Comparison of ENCODE assay signal across 12 cellular contexts in genomic region chr1:54812801-54813478, GRCh38. TPM values are rescaled to one million over a fixed set of nuclear protein-coding genes. Genes with fewer than 3 reads are reported as not detected.
DNase-seq lines count a peak whose midpoint lies in the region; ATAC-seq and TF ChIP-seq lines count a peak whose summit lies in the region.
"Had no signal": no experiment of that assay in that cellular context is flagged by ENCODE, and none has a peak within 500 bp of the region (broad histone marks: within the 10 kb centered on the region; RNA-seq: fewer than 3 reads in every experiment).

No MANE protein-coding gene starts in this region.

- H3K4me1 Mint-ChIP-seq in activated naive CD8-positive, alpha-beta T cell treated with anti-CD3 and anti-CD28 coated beads, Interleukin-2, amount 10 ng/mL, durations not matched to agents 7 days and 5 days, result peaks cover 19% of the 10 kb centered on the region
- no peaks in the 10 kb centered on the region for H3K4me1 Mint-ChIP-seq in activated naive CD8-positive, alpha-beta T cell treated with anti-CD3 and anti-CD28 coated beads, Interleukin-2, amount 50 U/mL, for 24 hours
- peaks cover 10% of the 10 kb centered on the region for H3K4me1 Mint-ChIP-seq in endodermal cell
- peaks cover 20% of the 10 kb centered on the region for H3K4me1 Mint-ChIP-seq in type B pancreatic cell (ENCODE audit: unreplicated experiment)

- no peak overlapping the region for H3K9ac ChIP-seq in endodermal cell (ENCODE audit: extremely low read depth, low read length, poor library complexity, severe bottlenecking)

- no peaks in the 10 kb centered on the region for H3K4me1 ChIP-seq in endodermal cell (ENCODE audit: control insufficient read depth, insufficient read depth, low read length)
- peaks cover 10% of the 10 kb centered on the region for H3K4me1 ChIP-seq in mucosa of descending colon (ENCODE audit: low read depth)
- peaks cover 0 to 20% (median 6%) of the 10 kb centered on the region in 4 donors for H3K4me1 ChIP-seq in right lobe of liver

- peak; percentile 59 for DNase-seq in activated naive CD8-positive, alpha-beta T cell treated with anti-CD3 and anti-CD28 coated beads, Interleukin-2, amount 10 ng/mL, durations not matched to agents 7 days and 5 days
- DNase-seq in activated naive CD8-positive, alpha-beta T cell treated with anti-CD3 and anti-CD28 coated beads, Interleukin-2, amount 50 U/mL, for 24 hours, result no peak
- peak; percentile 43 for DNase-seq in endodermal cell
- peak; percentile 52 for DNase-seq in type B pancreatic cell (ENCODE audit: extremely low spot score, unreplicated experiment)
- DNase-seq in mucosa of descending colon, result no peak
- no peak for DNase-seq in right lobe of liver
- no peak for DNase-seq in COLO829 (ENCODE audit: low spot score)
- DNase-seq: cerebellar nuclear complex, SHP77 treated with DMSO at 0.1 percent for 48 hours had no signal

- ATAC-seq in activated naive CD8-positive, alpha-beta T cell treated with anti-CD3 and anti-CD28 coated beads, Interleukin-2, amount 10 ng/mL, durations not matched to agents 7 days and 5 days (ENCODE audit: low read depth), result peak; percentile 75
- no peak for ATAC-seq in activated naive CD8-positive, alpha-beta T cell treated with anti-CD3 and anti-CD28 coated beads, Interleukin-2, amount 50 U/mL, for 24 hours
- ATAC-seq in HG03520 (IDR thresholded peaks at IDR 0.05; ENCODE audit: unreplicated experiment) (peak; percentile 53), mucosa of descending colon (no peak), right lobe of liver (no peak)
- ATAC-seq: HepG2 had no signal

- H3K27ac Mint-ChIP-seq in activated naive CD8-positive, alpha-beta T cell treated with anti-CD3 and anti-CD28 coated beads, Interleukin-2, amount 10 ng/mL, durations not matched to agents 7 days and 5 days, result peak overlapping the region; percentile 62
- H3K27ac Mint-ChIP-seq in activated naive CD8-positive, alpha-beta T cell treated with anti-CD3 and anti-CD28 coated beads, Interleukin-2, amount 50 U/mL, for 24 hours, result no peak overlapping the region
- H3K27ac Mint-ChIP-seq in endodermal cell (no peak overlapping the region), type B pancreatic cell (no peak overlapping the region)

- no peaks in the 10 kb centered on the region for H3K36me3 Mint-ChIP-seq in activated naive CD8-positive, alpha-beta T cell treated with anti-CD3 and anti-CD28 coated beads, Interleukin-2, amount 10 ng/mL, durations not matched to agents 7 days and 5 days
- H3K36me3 Mint-ChIP-seq in activated naive CD8-positive, alpha-beta T cell treated with anti-CD3 and anti-CD28 coated beads, Interleukin-2, amount 50 U/mL, for 24 hours (ENCODE audit: low read depth), result no peaks in the 10 kb centered on the region
- H3K36me3 Mint-ChIP-seq in endodermal cell (ENCODE audit: low read depth) (no peaks in the 10 kb centered on the region), type B pancreatic cell (no peaks in the 10 kb centered on the region)

- TF ChIP-seq CTCF in endodermal cell (conservative IDR thresholded peaks at IDR 0.05) (no peak), type B pancreatic cell (conservative IDR thresholded peaks at IDR 0.05) (no peak), mucosa of descending colon (IDR thresholded peaks at IDR 0.05) (no peak), right lobe of liver (IDR thresholded peaks at IDR 0.05) (no peak)

- peak overlapping the region; percentile 17 for H3K4me3 Mint-ChIP-seq in activated naive CD8-positive, alpha-beta T cell treated with anti-CD3 and anti-CD28 coated beads, Interleukin-2, amount 10 ng/mL, durations not matched to agents 7 days and 5 days
- no peak overlapping the region for H3K4me3 Mint-ChIP-seq in activated naive CD8-positive, alpha-beta T cell treated with anti-CD3 and anti-CD28 coated beads, Interleukin-2, amount 50 U/mL, for 24 hours
- H3K4me3 Mint-ChIP-seq in endodermal cell (no peak overlapping the region), type B pancreatic cell (no peak overlapping the region)

- H3K27ac ChIP-seq in endodermal cell (ENCODE audit: low read depth, low read length) (no peak overlapping the region), right lobe of liver (no peak overlapping the region)

- no peaks in the 10 kb centered on the region for H3K27me3 ChIP-seq in endodermal cell (ENCODE audit: control insufficient read depth, insufficient read depth, low read length, poor library complexity, severe bottlenecking)
- no peaks in the 10 kb centered on the region for H3K27me3 ChIP-seq in right lobe of liver

- H3K4me3 ChIP-seq in endodermal cell (ENCODE audit: low read length) (no peak overlapping the region), mucosa of descending colon (no peak overlapping the region), right lobe of liver (no peak overlapping the region)

- POLR2A ChIA-PET in activated naive CD8-positive, alpha-beta T cell treated with anti-CD3 and anti-CD28 coated beads, Interleukin-2, amount 10 ng/mL, durations not matched to agents 7 days and 5 days (lab: Charles Lee), result interaction anchor here (1.6 kb wide), 1 partner anchor 12 kb away, joined by 7 read pairs; the partner anchor contains the start of gene TTC22

- H3K36me3 ChIP-seq in endodermal cell (ENCODE audit: control insufficient read depth, insufficient read depth, low read length), result no peaks in the 10 kb centered on the region
- no peaks in the 10 kb centered on the region for H3K36me3 ChIP-seq in mucosa of descending colon (ENCODE audit: low read depth)
- no peaks in the 10 kb centered on the region for H3K36me3 ChIP-seq in right lobe of liver

- no peaks in the 10 kb centered on the region for H3K27me3 Mint-ChIP-seq in activated naive CD8-positive, alpha-beta T cell treated with anti-CD3 and anti-CD28 coated beads, Interleukin-2, amount 10 ng/mL, durations not matched to agents 7 days and 5 days
- no peaks in the 10 kb centered on the region for H3K27me3 Mint-ChIP-seq in activated naive CD8-positive, alpha-beta T cell treated with anti-CD3 and anti-CD28 coated beads, Interleukin-2, amount 50 U/mL, for 24 hours
- peaks cover 4% of the 10 kb centered on the region for H3K27me3 Mint-ChIP-seq in endodermal cell (ENCODE audit: insufficient read depth)
- H3K27me3 Mint-ChIP-seq in type B pancreatic cell, result peaks cover 12% of the 10 kb centered on the region

- H3K9me3 Mint-ChIP-seq in activated naive CD8-positive, alpha-beta T cell treated with anti-CD3 and anti-CD28 coated beads, Interleukin-2, amount 10 ng/mL, durations not matched to agents 7 days and 5 days, result no peaks in the 10 kb centered on the region
- no peaks in the 10 kb centered on the region for H3K9me3 Mint-ChIP-seq in activated naive CD8-positive, alpha-beta T cell treated with anti-CD3 and anti-CD28 coated beads, Interleukin-2, amount 50 U/mL, for 24 hours
- H3K9me3 Mint-ChIP-seq in endodermal cell, result no peaks in the 10 kb centered on the region
- H3K9me3 Mint-ChIP-seq in type B pancreatic cell, result no peaks in the 10 kb centered on the region

- H3K9me3 ChIP-seq in endodermal cell (ENCODE audit: control insufficient read depth, low read length) (no peaks in the 10 kb centered on the region), mucosa of descending colon (no peaks in the 10 kb centered on the region), right lobe of liver (no peaks in the 10 kb centered on the region)

- intact Hi-C loops in mucosa of descending colon (cut with DNase I, micrococcal nuclease) (loop anchor here in 1 of 2 donors (5.0 kb wide), 1 partner anchor 141 kb away; no protein-coding TSS in a partner anchor), right lobe of liver (cut with DNase I) (loop anchor here (10.0 kb wide), 1 partner anchor 138 kb away; no protein-coding TSS in a partner anchor)

- TF ChIP-seq POLR2A in right lobe of liver (IDR thresholded peaks at IDR 0.05), result no peak

- 87 to 91% methylated on average over 8 to 12 of the region's 12 CpGs for WGBS in endodermal cell (ENCODE audit: insufficient coverage in 1 of 2, insufficient read length in 1 of 2), 2 experiments
- 75% methylated on average over 12 of the region's 12 CpGs for WGBS in right lobe of liver (ENCODE audit: insufficient coverage, low coverage, low lambda C conversion rate, missing lambda C conversion rate)

RNA-seq across cellular contexts. Expression of gene TTC22, which starts 11.8 kb away (rescaled TPM):
- 10 to 100 TPM in 1 of 2 experiments, 1 to 10 TPM in 1; 9.0 to 10.1 TPM for total RNA-seq in activated naive CD8-positive, alpha-beta T cell treated with anti-CD3 and anti-CD28 coated beads, Interleukin-2, amount 10 ng/mL, durations not matched to agents 7 days and 5 days
- under 1 TPM; 0.44 to 0.53 TPM for total RNA-seq in endodermal cell
- 0.11 TPM for polyA plus RNA-seq in endodermal cell (2013, experiment 1 of 2)
- not detected for polyA plus RNA-seq in endodermal cell (2013, experiment 2 of 2)
- total RNA-seq in type B pancreatic cell (ENCODE audit: low replicate concordance), result 7.0 and 12.4 TPM in 2 replicates
- total RNA-seq in mucosa of descending colon, result 100 to 1,000 TPM in 1 of 3 donors, 10 to 100 TPM in 2; 51.6 to 122 (median 70.8) TPM
- 1 to 10 TPM; 2.7 to 8.9 (median 4.7) TPM for total RNA-seq in right lobe of liver
- total RNA-seq: glomerular endothelial cell, HepG2 had no signal
- polyA plus RNA-seq: HepG2 had no signal

RNA-seq across cellular contexts. Expression of gene PARS2, which starts 48.6 kb away (rescaled TPM):
- total RNA-seq in activated naive CD8-positive, alpha-beta T cell treated with anti-CD3 and anti-CD28 coated beads, Interleukin-2, amount 10 ng/mL, durations not matched to agents 7 days and 5 days, result 1 to 10 TPM; 3.9 to 4.3 TPM
- total RNA-seq in endodermal cell, result 1 to 10 TPM; 8.9 to 9.1 TPM
- 8.7 TPM for polyA plus RNA-seq in endodermal cell (2013, experiment 1 of 2)
- polyA plus RNA-seq in endodermal cell (2013, experiment 2 of 2), result 7.0 TPM
- 9.5 and 10.2 TPM in 2 replicates for total RNA-seq in type B pancreatic cell (ENCODE audit: low replicate concordance)
- total RNA-seq in mucosa of descending colon, result 1 to 10 TPM; 6.4 to 8.7 (median 7.2) TPM
- 1 to 10 TPM; 3.2 to 5.4 (median 4.0) TPM for total RNA-seq in right lobe of liver

Comparison
In these comparisons a context has a peak if more than half of its experiments do, and no peak if none do; other contexts are left out.
1. ATAC-seq: peak in activated naive CD8-positive, alpha-beta T cell treated with anti-CD3 and anti-CD28 coated beads, Interleukin-2, amount 10 ng/mL, durations not matched to agents 7 days and 5 days (single experiment) and HG03520 (single experiment); none in activated naive CD8-positive, alpha-beta T cell treated with anti-CD3 and anti-CD28 coated beads, Interleukin-2, amount 50 U/mL, for 24 hours (single experiment), mucosa of descending colon (single experiment) and right lobe of liver (0 of 4).
2. DNase-seq: peak in activated naive CD8-positive, alpha-beta T cell treated with anti-CD3 and anti-CD28 coated beads, Interleukin-2, amount 10 ng/mL, durations not matched to agents 7 days and 5 days (single experiment), endodermal cell (single experiment) and type B pancreatic cell (single experiment); none in activated naive CD8-positive, alpha-beta T cell treated with anti-CD3 and anti-CD28 coated beads, Interleukin-2, amount 50 U/mL, for 24 hours (single experiment), mucosa of descending colon (0 of 3), right lobe of liver (0 of 3) and COLO829 (single experiment).